In the genomic region with DNA sequence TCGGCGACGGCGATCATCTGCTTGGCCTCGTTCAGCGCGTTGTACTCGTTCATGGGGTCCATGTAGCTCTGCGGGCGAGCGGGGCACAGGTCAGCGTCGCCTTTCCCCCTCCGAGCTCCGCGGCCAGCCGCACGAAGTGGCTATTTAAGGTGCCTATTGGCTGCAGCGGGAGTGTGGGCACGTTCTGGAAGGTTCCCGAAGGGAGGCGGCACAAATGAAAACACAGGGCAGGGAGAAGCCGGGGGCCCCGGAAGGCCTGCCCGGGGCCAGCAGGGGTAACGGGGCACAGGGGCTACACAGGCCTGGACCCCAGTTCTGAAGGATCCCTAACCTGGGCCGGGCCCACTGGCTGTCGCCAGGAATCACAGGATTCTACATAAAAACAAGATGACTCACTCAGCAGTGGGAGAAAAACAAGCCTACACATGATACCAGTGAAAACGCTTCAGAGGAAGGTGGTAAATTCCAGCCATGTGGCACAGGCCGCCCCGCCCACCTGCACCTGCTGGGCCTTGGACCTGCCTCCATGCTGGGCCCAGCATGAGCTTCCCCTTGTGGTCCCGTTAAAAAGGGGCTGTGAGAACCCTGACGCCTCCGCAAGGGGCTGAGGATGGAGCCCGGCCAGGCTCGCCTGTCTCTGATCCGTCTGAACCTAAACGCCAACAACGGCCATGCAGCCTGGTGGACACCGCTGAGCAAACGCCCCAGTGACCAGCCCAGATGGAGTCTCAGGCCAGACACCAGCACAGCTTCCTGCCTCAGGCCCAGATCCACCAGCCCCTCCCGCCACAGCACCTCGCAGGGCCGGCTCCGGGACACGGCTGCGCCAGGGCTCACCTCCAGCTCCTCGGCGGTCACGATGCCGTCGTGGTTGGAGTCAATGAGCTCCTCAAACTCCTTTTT, we compare ENCODE assay signal across 10 cellular contexts. TPM values are rescaled to one million over a fixed set of nuclear protein-coding genes. Genes with fewer than 3 reads are reported as not detected.
DNase-seq lines count a peak whose midpoint lies in the region; ATAC-seq and FAIRE-seq lines count a peak whose summit lies in the region.
"Had no signal": no experiment of that assay in that cellular context is flagged by ENCODE, and none has a peak within 500 bp of the region (broad histone marks: within the 10 kb centered on the region; RNA-seq: fewer than 3 reads in every experiment).

No MANE protein-coding gene starts in this region.

- H3K27me3 Mint-ChIP-seq in activated naive CD8-positive, alpha-beta T cell treated with anti-CD3 and anti-CD28 coated beads, Interleukin-2, amount 50 U/mL, for 24 hours = no peaks in the 10 kb centered on the region

- in situ Hi-C loops in Caki2 (cut with HindIII; ENCODE audit: low pct_unique_long_range_greater_than_20kb, low sequenced_read_pairs) = no loop called here

- peaks cover 21% of the 10 kb centered on the region for H3K36me3 Mint-ChIP-seq in activated naive CD8-positive, alpha-beta T cell treated with anti-CD3 and anti-CD28 coated beads, Interleukin-2, amount 50 U/mL, for 24 hours (ENCODE audit: low read depth)

- peaks cover 42% of the 10 kb centered on the region for H3K4me1 Mint-ChIP-seq in activated naive CD8-positive, alpha-beta T cell treated with anti-CD3 and anti-CD28 coated beads, Interleukin-2, amount 50 U/mL, for 24 hours

- FAIRE-seq in HTR-8/SVneo (lab: Jason Lieb, UNC) = no peak

- no peaks in the 10 kb centered on the region for H3K27me3 ChIP-seq in layer of hippocampus (ENCODE audit: control insufficient read depth, insufficient read depth, low read length)

- H3K27ac Mint-ChIP-seq in activated naive CD8-positive, alpha-beta T cell treated with anti-CD3 and anti-CD28 coated beads, Interleukin-2, amount 50 U/mL, for 24 hours = peak overlapping the region; percentile 35

- H3K9me3 Mint-ChIP-seq in activated naive CD8-positive, alpha-beta T cell treated with anti-CD3 and anti-CD28 coated beads, Interleukin-2, amount 50 U/mL, for 24 hours = no peaks in the 10 kb centered on the region

- peak overlapping the region; percentile 62 for H3K27ac ChIP-seq in layer of hippocampus (ENCODE audit: low read depth, low read length)
- H3K27ac ChIP-seq: neutrophil had no signal

- no peak overlapping the region for H3K4me3 Mint-ChIP-seq in activated naive CD8-positive, alpha-beta T cell treated with anti-CD3 and anti-CD28 coated beads, Interleukin-2, amount 50 U/mL, for 24 hours

- DNase-seq in Caki2 (ENCODE audit: low read depth) = peak; percentile 36
- DNase-seq in HTR-8/SVneo (ENCODE audit: insufficient read length, low spot score) = peak; percentile 38
- peak; percentile 36 for DNase-seq in activated naive CD8-positive, alpha-beta T cell treated with anti-CD3 and anti-CD28 coated beads, Interleukin-2, amount 50 U/mL, for 24 hours
- DNase-seq in HuH-7.5 (ENCODE audit: low spot score) = no peak
- DNase-seq in UCSD-AML1 (lab: John Stamatoyannopoulos, UW; ENCODE audit: unreplicated experiment) = no peak
- DNase-seq in AG08395 (ENCODE audit: low spot score) = no peak
- DNase-seq: EL had no signal

- no peak for ATAC-seq in activated naive CD8-positive, alpha-beta T cell treated with anti-CD3 and anti-CD28 coated beads, Interleukin-2, amount 50 U/mL, for 24 hours
- ATAC-seq in HG02938 (IDR thresholded peaks at IDR 0.05; ENCODE audit: unreplicated experiment) = no peak

RNA-seq across cellular contexts. Expression of a gene that starts 3.9 kb away (rescaled TPM):
- total RNA-seq in Caki2 (2014; rRNA removed; shearing (Covaris generic); ENCODE audit: low replicate concordance) = not detected in 2 replicates

RNA-seq across cellular contexts. Expression of a gene that starts 11.5 kb away (rescaled TPM):
- total RNA-seq in Caki2 (2014; rRNA removed; shearing (Covaris generic); ENCODE audit: low replicate concordance) = not detected in 2 replicates

RNA-seq across cellular contexts. Expression of a gene that starts 13.9 kb away (rescaled TPM):
- 111 and 124 TPM in 2 replicates for total RNA-seq in Caki2 (2014; rRNA removed; shearing (Covaris generic); ENCODE audit: low replicate concordance)

RNA-seq across cellular contexts. Expression of a gene that starts 14.2 kb away (rescaled TPM):
- total RNA-seq in Caki2 (2014; rRNA removed; shearing (Covaris generic); ENCODE audit: low replicate concordance) = 23.5 and 26.7 TPM in 2 replicates

RNA-seq across cellular contexts. Expression of a gene that starts 28.6 kb away (rescaled TPM):
- total RNA-seq in Caki2 (2014; rRNA removed; shearing (Covaris generic); ENCODE audit: low replicate concordance) = not detected in 2 replicates

Comparison
In these comparisons a context has a peak if more than half of its experiments do, and no peak if none do; other contexts are left out.
1. DNase-seq: peak in Caki2 (single experiment), HTR-8/SVneo (single experiment) and activated naive CD8-positive, alpha-beta T cell treated with anti-CD3 and anti-CD28 coated beads, Interleukin-2, amount 50 U/mL, for 24 hours (single experiment); none in HuH-7.5 (single experiment), UCSD-AML1 (single experiment) and AG08395 (single experiment).